1 cellular context compared by ENCODE assay signal in the genomic region with DNA sequence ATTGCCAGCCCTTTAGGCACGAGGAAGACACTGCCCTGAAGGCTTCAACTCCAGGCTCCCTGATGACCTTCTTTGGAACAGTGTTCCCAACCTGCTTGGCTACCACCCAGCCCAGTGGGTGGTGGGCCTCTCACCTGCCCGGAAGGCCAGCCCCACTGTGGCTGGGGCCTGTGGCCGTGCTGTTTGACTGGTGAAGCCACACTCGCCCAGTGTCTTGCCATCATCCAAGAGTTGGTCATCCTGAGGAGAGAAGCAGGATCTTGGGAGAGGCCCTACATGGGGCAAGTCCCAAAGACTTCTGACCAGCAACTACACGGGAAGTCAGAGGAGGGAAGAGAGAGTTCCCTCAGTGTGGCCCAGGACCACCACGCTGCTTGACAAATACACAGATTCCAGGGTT.
TF ChIP-seq lines count a peak whose summit lies in the region.

No MANE protein-coding gene starts in this region.

TF ChIP-seq in endothelial cell of umbilical vein, 7 proteins besides CTCF, POLR2A, EP300 and RAD21:
- no peak for TF ChIP-seq JUN (IDR thresholded peaks at IDR 0.05; ENCODE audit: borderline replicate concordance, insufficient read depth, insufficient read length, low read depth)
- no peak for TF ChIP-seq POLR2AphosphoS5 (IDR thresholded peaks at IDR 0.05; ENCODE audit: insufficient read depth, low read depth, low read length)
- TF ChIP-seq FOS (IDR thresholded peaks at IDR 0.05; ENCODE audit: borderline replicate concordance, insufficient read depth, low read length): no peak
- TF ChIP-seq MYC (IDR thresholded peaks at IDR 0.05; ENCODE audit: low read depth, low read length): no peak
- TF ChIP-seq GATA2 (IDR thresholded peaks at IDR 0.05; ENCODE audit: insufficient read depth, insufficient read length, low read depth, low read length): no peak
- TF ChIP-seq, protein P1, sequence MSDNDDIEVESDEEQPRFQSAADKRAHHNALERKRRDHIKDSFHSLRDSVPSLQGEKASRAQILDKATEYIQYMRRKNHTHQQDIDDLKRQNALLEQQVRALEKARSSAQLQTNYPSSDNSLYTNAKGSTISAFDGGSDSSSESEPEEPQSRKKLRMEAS (IDR thresholded peaks at IDR 0.05; ENCODE audit: insufficient read depth, insufficient read length): no peak
- TF ChIP-seq EZH2 (IDR thresholded peaks at IDR 0.05; ENCODE audit: borderline replicate concordance, low read depth, low read length, severe bottlenecking): no peak
TF ChIP-seq in endothelial cell of umbilical vein: peak in this region for 0.
